2 cellular contexts compared by ENCODE assay signal in the genomic region with DNA sequence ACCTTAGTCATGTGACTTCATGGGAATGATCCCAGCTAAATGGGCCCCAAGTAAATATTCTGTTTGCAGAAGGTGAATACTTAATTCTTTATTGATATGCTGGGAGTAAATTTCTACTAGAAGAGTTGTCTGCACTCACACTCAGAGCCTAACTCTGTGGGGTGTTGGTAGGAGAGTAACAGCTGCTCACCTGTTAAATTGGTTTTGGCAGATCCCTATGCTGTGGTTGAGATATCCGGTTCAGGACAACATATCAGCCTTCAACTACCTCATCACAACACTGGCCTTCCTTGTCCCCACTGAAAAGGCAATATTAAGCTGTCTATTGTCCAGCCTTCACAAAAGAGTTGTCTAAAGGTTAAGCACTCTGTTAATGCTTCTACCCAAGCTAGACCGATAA.
TF ChIP-seq lines count a peak whose summit lies in the region.

No MANE protein-coding gene starts in this region.

TF ChIP-seq in K562, 482 proteins besides CTCF, POLR2A, EP300 and RAD21:
- TF ChIP-seq KDM1A (IDR thresholded peaks at IDR 0.05) (no peak), TEAD1 (CRISPR knock-in tag; IDR thresholded peaks at IDR 0.05) (no peak)
- TF ChIP-seq, protein P1, sequence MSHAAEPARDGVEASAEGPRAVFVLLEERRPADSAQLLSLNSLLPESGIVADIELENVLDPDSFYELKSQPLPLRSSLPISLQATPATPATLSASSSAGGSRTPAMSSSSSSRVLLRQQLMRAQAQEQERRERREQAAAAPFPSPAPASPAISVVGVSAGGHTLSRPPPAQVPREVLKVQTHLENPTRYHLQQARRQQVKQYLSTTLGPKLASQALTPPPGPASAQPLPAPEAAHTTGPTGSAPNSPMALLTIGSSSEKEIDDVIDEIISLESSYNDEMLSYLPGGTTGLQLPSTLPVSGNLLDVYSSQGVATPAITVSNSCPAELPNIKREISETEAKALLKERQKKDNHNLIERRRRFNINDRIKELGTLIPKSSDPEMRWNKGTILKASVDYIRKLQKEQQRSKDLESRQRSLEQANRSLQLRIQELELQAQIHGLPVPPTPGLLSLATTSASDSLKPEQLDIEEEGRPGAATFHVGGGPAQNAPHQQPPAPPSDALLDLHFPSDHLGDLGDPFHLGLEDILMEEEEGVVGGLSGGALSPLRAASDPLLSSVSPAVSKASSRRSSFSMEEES (CRISPR knock-in tag; IDR thresholded peaks at IDR 0.05) = peak; percentile 18
- TF ChIP-seq, protein P2, sequence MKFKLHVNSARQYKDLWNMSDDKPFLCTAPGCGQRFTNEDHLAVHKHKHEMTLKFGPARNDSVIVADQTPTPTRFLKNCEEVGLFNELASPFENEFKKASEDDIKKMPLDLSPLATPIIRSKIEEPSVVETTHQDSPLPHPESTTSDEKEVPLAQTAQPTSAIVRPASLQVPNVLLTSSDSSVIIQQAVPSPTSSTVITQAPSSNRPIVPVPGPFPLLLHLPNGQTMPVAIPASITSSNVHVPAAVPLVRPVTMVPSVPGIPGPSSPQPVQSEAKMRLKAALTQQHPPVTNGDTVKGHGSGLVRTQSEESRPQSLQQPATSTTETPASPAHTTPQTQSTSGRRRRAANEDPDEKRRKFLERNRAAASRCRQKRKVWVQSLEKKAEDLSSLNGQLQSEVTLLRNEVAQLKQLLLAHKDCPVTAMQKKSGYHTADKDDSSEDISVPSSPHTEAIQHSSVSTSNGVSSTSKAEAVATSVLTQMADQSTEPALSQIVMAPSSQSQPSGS (CRISPR knock-in tag; IDR thresholded peaks at IDR 0.05) = no peak

TF ChIP-seq in GM12891, 5 proteins besides CTCF, POLR2A, EP300 and RAD21:
- TF ChIP-seq POLR2AphosphoS5 (IDR thresholded peaks at IDR 0.05; ENCODE audit: low read depth, low read length) (no peak), PAX5 (IDR thresholded peaks at IDR 0.05; ENCODE audit: insufficient read depth, low read length, severe bottlenecking) (no peak)
